ENCODE assay signal across 11 cellular contexts in genomic region chr10:44967596-44967995, GRCh38. TPM values are rescaled to one million over a fixed set of nuclear protein-coding genes. Genes with fewer than 3 reads are reported as not detected.
DNase-seq lines count a peak whose midpoint lies in the region; ATAC-seq and TF ChIP-seq lines count a peak whose summit lies in the region.
"Had no signal": no experiment of that assay in that cellular context is flagged by ENCODE, and none has a peak within 500 bp of the region (broad histone marks: within the 10 kb centered on the region; RNA-seq: fewer than 3 reads in every experiment).

No MANE protein-coding gene starts in this region.

- peak overlapping the region; percentile 30 for H2AK9ac ChIP-seq in IMR-90 (replicated peaks; ENCODE audit: low read depth, low read length, poor library complexity)

- in situ Hi-C loops in IMR-90 (cut with MboI; ENCODE audit: low sequenced_read_pairs) = no loop called here

- H3K4me1 ChIP-seq in IMR-90 (ENCODE audit: control insufficient read depth, insufficient read depth, low read length) (peaks cover 32% of the 10 kb centered on the region), adipocyte (ENCODE audit: control insufficient read depth, insufficient read depth, low read length) (peaks cover 63% of the 10 kb centered on the region), left lung (peaks cover 51 to 90% of the 10 kb centered on the region in 2 donors)

- intact Hi-C loops in IMR-90 (cut with micrococcal nuclease) (no loop called here), left lung (cut with DNase I) (no loop called here)

- POLR2A ChIA-PET in IMR-90 (lab: Charles Lee; ENCODE audit: unreplicated experiment) = no interaction called here

- peak overlapping the region; percentile 6; the same call in 1 of the 2 replicates for H4K91ac ChIP-seq in IMR-90 (ENCODE audit: insufficient read depth, low read depth, low read length)

- H3K4me3 ChIP-seq in IMR-90 (ENCODE audit: insufficient read depth, low read depth, low read length) (no peak overlapping the region), adipocyte (ENCODE audit: low read length) (peak overlapping the region; percentile 51), left lung (no peak overlapping the region)
- H3K4me3 ChIP-seq: cardiac muscle cell, HAP-1 had no signal

- H3K9ac ChIP-seq in IMR-90 (ENCODE audit: low read depth, low read length) = no peak overlapping the region
- H3K9ac ChIP-seq in adipocyte (ENCODE audit: low read length) = peak overlapping the region; percentile 82

- H3K14ac ChIP-seq in IMR-90 (replicated peaks; ENCODE audit: low read depth, low read length) = peak overlapping the region; percentile 78; the same call in 1 of the 2 replicates

- CTCF ChIA-PET in IMR-90 (lab: Yijun Ruan, JAX) = no interaction called here

- H3K27me3 ChIP-seq in IMR-90 (ENCODE audit: control insufficient read depth, insufficient read depth, low read length) = no peaks in the 10 kb centered on the region
- no peaks in the 10 kb centered on the region for H3K27me3 ChIP-seq in adipocyte (replicated peaks; ENCODE audit: control insufficient read depth, insufficient read depth, low read length)
- no peaks in the 10 kb centered on the region for H3K27me3 ChIP-seq in left lung
- H3K27me3 ChIP-seq: cardiac muscle cell had no signal

- H2AFZ ChIP-seq in IMR-90 (replicated peaks; ENCODE audit: low read length, poor library complexity) = peak overlapping the region; percentile 18

- ATAC-seq in IMR-90 (ENCODE audit: low read depth) = no peak
- ATAC-seq in left lung = peak; percentile 8
- ATAC-seq in stimulated activated naive CD8-positive, alpha-beta T cell treated with anti-CD3 and anti-CD28 coated beads, Interleukin-15, Interleukin-2, amounts not matched to agents 100 U/mL and 50 U/mL, for 24 hours = peak; percentile 13
- ATAC-seq in HG03571 (IDR thresholded peaks at IDR 0.05; ENCODE audit: unreplicated experiment) = no peak

- WGBS in IMR-90 (ENCODE audit: extremely low coverage in 2 of 2, insufficient read length in 1 of 2), 2 experiments = 100% methylated on average over 1 of the region's 4 CpGs; no CpG with 5 or more reads in 1 of the 2 experiments

- H4K8ac ChIP-seq in IMR-90 (ENCODE audit: low read depth in 2 of 2, low read length in 2 of 2) = no peak overlapping the region; a peak in 1 of 4 replicates

- H3K4ac ChIP-seq in IMR-90 (ENCODE audit: low read depth, low read length) = 0 out of 2 replicates have a peak overlapping the region, but pooled peaks have one; percentile 58

- TF ChIP-seq POLR2A in IMR-90 (IDR thresholded peaks at IDR 0.05; ENCODE audit: low read depth, low read length) = no peak

- H2BK120ac ChIP-seq in IMR-90 (ENCODE audit: low read depth, low read length) = no peak overlapping the region

- H4K5ac ChIP-seq in IMR-90 (ENCODE audit: low read depth, low read length) = no peak overlapping the region

- no TSS peak for BruUV-seq in IMR-90 (replicated peaks; lab: Mats Ljungman, UMichigan)

- dilution Hi-C loops in IMR-90 (cut with HindIII; ENCODE audit: low sequenced_read_pairs, unreplicated experiment) = no loop called here

- no peak for TF ChIP-seq RAD21 in IMR-90 (IDR thresholded peaks at IDR 0.05; ENCODE audit: low read length)

- no peaks in the 10 kb centered on the region for H4K20me1 ChIP-seq in IMR-90 (ENCODE audit: insufficient read depth, low read length)

- no peak overlapping the region for H2BK5ac ChIP-seq in IMR-90 (ENCODE audit: low read depth, low read length, poor library complexity, severe bottlenecking)

- no peak overlapping the region for H2BK15ac ChIP-seq in IMR-90 (ENCODE audit: low read depth, low read length)

- TF ChIP-seq CTCF in IMR-90 (conservative IDR thresholded peaks at IDR 0.05; ENCODE audit: low read depth, low read length) (no peak), left lung (IDR thresholded peaks at IDR 0.05) (no peak)

- peaks cover 10% of the 10 kb centered on the region; the same call in 1 of the 2 replicates for H3K36me3 ChIP-seq in IMR-90 (ENCODE audit: control insufficient read depth, insufficient read depth, low read length)
- H3K36me3 ChIP-seq in adipocyte (ENCODE audit: control insufficient read depth, insufficient read depth, low read length, severe bottlenecking) = peaks cover 32% of the 10 kb centered on the region
- H3K36me3 ChIP-seq in left lung = peaks cover 0 to 30% of the 10 kb centered on the region in 2 donors
- H3K36me3 ChIP-seq: HAP-1 had no signal

- no peak overlapping the region for H2BK20ac ChIP-seq in IMR-90 (ENCODE audit: low read depth, low read length)

- H3K23ac ChIP-seq in IMR-90 (ENCODE audit: low read depth, low read length) = no peak overlapping the region

- peaks cover 0 to 12% of the 10 kb centered on the region in 2 experiments; a peak in 1 of 4 replicates for H3K79me1 ChIP-seq in IMR-90 (ENCODE audit: low read depth in 1 of 2, low read length in 2 of 2)

- H3K27ac ChIP-seq in IMR-90 (ENCODE audit: insufficient read depth, low read length) = no peak overlapping the region
- H3K27ac ChIP-seq in left lung = peak overlapping the region; percentile 68 to 86
- H3K27ac ChIP-seq: cardiac muscle cell had no signal

- no peak overlapping the region for H3K18ac ChIP-seq in IMR-90 (ENCODE audit: low read depth, low read length)

- no peak overlapping the region for H2AK5ac ChIP-seq in IMR-90 (ENCODE audit: low read depth, low read length)

- H3K9me1 ChIP-seq in IMR-90 (ENCODE audit: insufficient read depth, low read length) = peaks cover 11% of the 10 kb centered on the region

- DNase-seq in IMR-90 = no peak
- no peak for DNase-seq in adipocyte (ENCODE audit: low read depth)
- DNase-seq in left lung = no peak
- no peak for DNase-seq in stimulated activated naive CD8-positive, alpha-beta T cell treated with anti-CD3 and anti-CD28 coated beads, Interleukin-15, Interleukin-2, amounts not matched to agents 100 U/mL and 50 U/mL, for 24 hours
- DNase-seq in NCI-H1417 (lab: John Stamatoyannopoulos, UW) = no peak
- no peak for DNase-seq in SKM-1 (lab: John Stamatoyannopoulos, UW; ENCODE audit: unreplicated experiment)
- no peak for DNase-seq in SW480 (ENCODE audit: low spot score)
- DNase-seq: activated CD8-positive, alpha-beta memory T cell treated with anti-CD3 and anti-CD28 coated beads for 24 hours had no signal

- H3K56ac ChIP-seq in IMR-90 (ENCODE audit: extremely low read depth, insufficient read depth, low read length) = no peak overlapping the region

- no peaks in the 10 kb centered on the region for H3K9me3 ChIP-seq in IMR-90 (ENCODE audit: control insufficient read depth, insufficient read depth, low read length)
- no peaks in the 10 kb centered on the region for H3K9me3 ChIP-seq in adipocyte (ENCODE audit: control insufficient read depth, low read length)
- H3K9me3 ChIP-seq in left lung = no peaks in the 10 kb centered on the region
- H3K9me3 ChIP-seq: HAP-1 had no signal

- no peak overlapping the region for H3K4me2 ChIP-seq in IMR-90 (ENCODE audit: low read depth, low read length)

TF ChIP-seq in IMR-90, 13 proteins besides CTCF, POLR2A, EP300 and RAD21 (continues in another document):
- TF ChIP-seq RCOR1 (IDR thresholded peaks at IDR 0.05; ENCODE audit: insufficient replicate concordance, low read length) (no peak), NFE2L2 (IDR thresholded peaks at IDR 0.05; ENCODE audit: low read depth, low read length) (no peak), CHD1 (IDR thresholded peaks at IDR 0.05; ENCODE audit: low read depth, low read length) (no peak), RFX5 (IDR thresholded peaks at IDR 0.05; ENCODE audit: low read depth, low read length) (no peak), MAFK (IDR thresholded peaks at IDR 0.05; ENCODE audit: low read depth, low read length) (no peak), MAZ (IDR thresholded peaks at IDR 0.05; ENCODE audit: borderline replicate concordance, low read depth, low read length) (no peak), CEBPB (IDR thresholded peaks at IDR 0.05; ENCODE audit: low read depth, low read length) (no peak), MXI1 (IDR thresholded peaks at IDR 0.05; ENCODE audit: borderline replicate concordance, low read depth, low read length) (no peak)
- TF ChIP-seq, protein P1, sequence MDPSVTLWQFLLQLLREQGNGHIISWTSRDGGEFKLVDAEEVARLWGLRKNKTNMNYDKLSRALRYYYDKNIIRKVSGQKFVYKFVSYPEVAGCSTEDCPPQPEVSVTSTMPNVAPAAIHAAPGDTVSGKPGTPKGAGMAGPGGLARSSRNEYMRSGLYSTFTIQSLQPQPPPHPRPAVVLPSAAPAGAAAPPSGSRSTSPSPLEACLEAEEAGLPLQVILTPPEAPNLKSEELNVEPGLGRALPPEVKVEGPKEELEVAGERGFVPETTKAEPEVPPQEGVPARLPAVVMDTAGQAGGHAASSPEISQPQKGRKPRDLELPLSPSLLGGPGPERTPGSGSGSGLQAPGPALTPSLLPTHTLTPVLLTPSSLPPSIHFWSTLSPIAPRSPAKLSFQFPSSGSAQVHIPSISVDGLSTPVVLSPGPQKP (IDR thresholded peaks at IDR 0.05; ENCODE audit: borderline replicate concordance, low read depth, low read length) = no peak

RNA-seq across cellular contexts. Expression of gene RASSF4, which starts 8.0 kb away (rescaled TPM):
- total RNA-seq in IMR-90 (2012; rRNA removed) (5.9 and 6.1 TPM in 2 replicates), left lung (10 to 100 TPM; 52.2 to 54.7 TPM)
- 8.6 and 10.1 TPM in 2 replicates for polyA plus RNA-seq in IMR-90 (2012; rRNA removed)
- polyA plus RNA-seq in IMR-90 (2012; cell fraction: cytosol; rRNA removed) = 4.5 and 6.1 TPM in 2 replicates
- polyA plus RNA-seq in IMR-90 (2012; cell fraction: nucleus; rRNA removed; ENCODE audit: low replicate concordance) = 46.1 and 53.0 TPM in 2 replicates

RNA-seq across cellular contexts. Expression of gene DEPP1, which starts 11.0 kb away (rescaled TPM):
- total RNA-seq in IMR-90 (2012; rRNA removed) = 11.7 and 13.6 TPM in 2 replicates
- polyA plus RNA-seq in IMR-90 (2012; rRNA removed) = 19.7 and 30.0 TPM in 2 replicates
- polyA plus RNA-seq in IMR-90 (2012; cell fraction: cytosol; rRNA removed) = 16.4 and 30.1 TPM in 2 replicates
- 18.4 and 24.2 TPM in 2 replicates for polyA plus RNA-seq in IMR-90 (2012; cell fraction: nucleus; rRNA removed; ENCODE audit: low replicate concordance)
- total RNA-seq in left lung = 10 to 100 TPM; 25.4 to 33.9 TPM

RNA-seq across cellular contexts. Expression of gene ZNF22, which starts 33.1 kb away (rescaled TPM):
- 12.4 and 18.6 TPM in 2 replicates for total RNA-seq in IMR-90 (2012; rRNA removed)
- 8.4 and 10.6 TPM in 2 replicates for polyA plus RNA-seq in IMR-90 (2012; rRNA removed)
- polyA plus RNA-seq in IMR-90 (2012; cell fraction: cytosol; rRNA removed) = 1.7 and 2.4 TPM in 2 replicates
- polyA plus RNA-seq in IMR-90 (2012; cell fraction: nucleus; rRNA removed; ENCODE audit: low replicate concordance) = 0.39 and 4.0 TPM in 2 replicates
- 10 to 100 TPM; 19.3 to 24.0 TPM for total RNA-seq in left lung

RNA-seq across cellular contexts. Expression of gene TMEM72, which starts 56.5 kb away (rescaled TPM):
- not detected in 2 replicates for total RNA-seq in IMR-90 (2012; rRNA removed)
- polyA plus RNA-seq in IMR-90 (2012; rRNA removed) = not detected in 2 replicates
- polyA plus RNA-seq in IMR-90 (2012; cell fraction: cytosol; rRNA removed) = not detected in 2 replicates
- not detected in 2 replicates for polyA plus RNA-seq in IMR-90 (2012; cell fraction: nucleus; rRNA removed; ENCODE audit: low replicate concordance)
- total RNA-seq in left lung = under 1 TPM in 1 of 2 donors, not detected in 1; 0.23 TPM

Comparison
In these comparisons a context has a peak if more than half of its experiments do, and no peak if none do; other contexts are left out.
1. ATAC-seq: peak in left lung (single experiment) and stimulated activated naive CD8-positive, alpha-beta T cell treated with anti-CD3 and anti-CD28 coated beads, Interleukin-15, Interleukin-2, amounts not matched to agents 100 U/mL and 50 U/mL, for 24 hours (single experiment); none in IMR-90 (single experiment) and HG03571 (single experiment).